In genomic region chr13:110312669-110313031, GRCh38 we compare ENCODE assay signal across 9 cellular contexts. TPM values are rescaled to one million over a fixed set of nuclear protein-coding genes. Genes with fewer than 3 reads are reported as not detected.
DNase-seq lines count a peak whose midpoint lies in the region; ATAC-seq, FAIRE-seq and TF ChIP-seq lines count a peak whose summit lies in the region.
"Had no signal": no experiment of that assay in that cellular context is flagged by ENCODE, and none has a peak within 500 bp of the region (broad histone marks: within the 10 kb centered on the region; RNA-seq: fewer than 3 reads in every experiment).

No MANE protein-coding gene starts in this region.

- peak overlapping the region; percentile 18 to 45 for H3K27ac ChIP-seq in lung (ENCODE audit: low read depth in 1 of 2, low read length in 1 of 2)

- TF ChIP-seq CTCF in chondrocyte (IDR thresholded peaks at IDR 0.05) (peak; percentile 23), lung (IDR thresholded peaks at IDR 0.05; ENCODE audit: control extremely low read depth, extremely low read depth) (no peak), type B pancreatic cell (conservative IDR thresholded peaks at IDR 0.05) (no peak)

- peaks cover 86% of the 10 kb centered on the region for H3K4me1 Mint-ChIP-seq in chondrocyte (ENCODE audit: low read depth)
- H3K4me1 Mint-ChIP-seq in type B pancreatic cell (ENCODE audit: unreplicated experiment): peaks cover 25% of the 10 kb centered on the region

- 65 to 83% methylated on average over 4 of the region's 4 CpGs for WGBS in lung, 2 donors

- H3K36me3 ChIP-seq in lung (ENCODE audit: control insufficient read depth in 2 of 2, insufficient read depth in 2 of 2, low read length in 2 of 2): peaks cover 0 to 7% of the 10 kb centered on the region in 2 donors

- no peaks in the 10 kb centered on the region for H3K9me3 Mint-ChIP-seq in chondrocyte (ENCODE audit: low read depth)
- H3K9me3 Mint-ChIP-seq in type B pancreatic cell: no peaks in the 10 kb centered on the region

- DNase-seq in HTR-8/SVneo (ENCODE audit: insufficient read length, low spot score) (peak; percentile 32), chondrocyte (ENCODE audit: low spot score) (no peak), lung (ENCODE audit: low spot score) (no peak), type B pancreatic cell (ENCODE audit: extremely low spot score, unreplicated experiment) (peak; percentile 50), NOMO-1 treated with dmso at 0.1 percent for 144 hours (lab: John Stamatoyannopoulos, UW; ENCODE audit: unreplicated experiment) (no peak)
- DNase-seq: NCI-H345 had no signal

- no peak overlapping the region for H3K4me3 ChIP-seq in lung

- H3K27me3 ChIP-seq in lung (ENCODE audit: control insufficient read depth, insufficient read depth): no peaks in the 10 kb centered on the region

- FAIRE-seq in HTR-8/SVneo (lab: Jason Lieb, UNC): peak; percentile 51

- H3K4me3 Mint-ChIP-seq in chondrocyte (ENCODE audit: unreplicated experiment) (peak overlapping the region; percentile 94), type B pancreatic cell (no peak overlapping the region)

- H3K36me3 Mint-ChIP-seq in chondrocyte (ENCODE audit: low read depth) (peaks cover 59% of the 10 kb centered on the region), type B pancreatic cell (peaks cover 13% of the 10 kb centered on the region)

- H3K4me1 ChIP-seq in lung (ENCODE audit: control insufficient read depth in 2 of 2, insufficient read depth in 2 of 2, low read length in 2 of 2): peaks cover 25 to 29% of the 10 kb centered on the region in 2 donors

- H3K27me3 Mint-ChIP-seq in chondrocyte (ENCODE audit: low read depth) (no peaks in the 10 kb centered on the region), type B pancreatic cell (peaks cover 15% of the 10 kb centered on the region)

- ATAC-seq in lung (ENCODE audit: insufficient read depth, low FRiP score): no peak
- no peak for ATAC-seq in GM18519 (IDR thresholded peaks at IDR 0.05; ENCODE audit: low FRiP score, unreplicated experiment)
- no peak for ATAC-seq in GM18517 (IDR thresholded peaks at IDR 0.05; ENCODE audit: unreplicated experiment)
- no peak for ATAC-seq in HG02870 (IDR thresholded peaks at IDR 0.05; ENCODE audit: unreplicated experiment)

- peak overlapping the region; percentile 97 for H3K27ac Mint-ChIP-seq in chondrocyte (ENCODE audit: unreplicated experiment)
- no peak overlapping the region for H3K27ac Mint-ChIP-seq in type B pancreatic cell

- H3K9me3 ChIP-seq in lung (ENCODE audit: control insufficient read depth in 2 of 2, insufficient read depth in 1 of 2, low read length in 1 of 2): peaks cover 0 to 2% of the 10 kb centered on the region in 2 donors

RNA-seq across cellular contexts. Expression of gene COL4A2, which starts 5.6 kb away (rescaled TPM):
- total RNA-seq in chondrocyte (1,370 to 2,411 TPM (median 2,366 TPM) in 3 replicates), lung (100 to 1,000 TPM; 414 to 627 TPM), type B pancreatic cell (ENCODE audit: low replicate concordance) (38.6 and 145 TPM in 2 replicates)
- polyA plus RNA-seq in lung: 100 to 1,000 TPM; 169 to 264 TPM

RNA-seq across cellular contexts. Expression of gene COL4A1, which starts 5.7 kb away (rescaled TPM):
- total RNA-seq in chondrocyte (2,319 to 5,210 TPM (median 5,209 TPM) in 3 replicates), lung (1,000 to 10,000 TPM in 1 of 2 donors, 100 to 1,000 TPM in 1; 326 to 1,051 TPM), type B pancreatic cell (ENCODE audit: low replicate concordance) (20.4 and 83.6 TPM in 2 replicates)
- polyA plus RNA-seq in lung: 100 to 1,000 TPM; 114 to 310 TPM

Comparison
In these comparisons a context has a peak if more than half of its experiments do, and no peak if none do; other contexts are left out.
1. DNase-seq: peak in HTR-8/SVneo (single experiment) and type B pancreatic cell (single experiment); none in chondrocyte (single experiment), lung (single experiment) and NOMO-1 treated with dmso at 0.1 percent for 144 hours (single experiment).